Comparison of ENCODE assay signal across 28 cellular contexts in genomic region chr6:150514806-150515362, GRCh38.
DNase-seq lines count a peak whose midpoint lies in the region; ATAC-seq and TF ChIP-seq lines count a peak whose summit lies in the region.
"Had no signal": no experiment of that assay in that cellular context is flagged by ENCODE, and none has a peak within 500 bp of the region (broad histone marks: within the 10 kb centered on the region; RNA-seq: fewer than 3 reads in every experiment).

No MANE protein-coding gene starts in this region.

- H3K9me3 Mint-ChIP-seq in type B pancreatic cell, result no peaks in the 10 kb centered on the region
- H3K9me3 Mint-ChIP-seq: activated T-cell treated with anti-CD3 and anti-CD28 coated beads, Interleukin-2, amount 50 U/mL, for 24 hours; brain; CD4-positive, CD25-positive, alpha-beta regulatory T cell; effector memory CD8-positive, alpha-beta T cell; T-cell had no signal

- H3K4me1 Mint-ChIP-seq in type B pancreatic cell (ENCODE audit: unreplicated experiment), result peaks cover 25% of the 10 kb centered on the region
- H3K4me1 Mint-ChIP-seq: CD4-positive, CD25-positive, alpha-beta regulatory T cell; naive thymus-derived CD8-positive, alpha-beta T cell; T-cell had no signal

- peaks cover 16% of the 10 kb centered on the region for H3K27me3 Mint-ChIP-seq in type B pancreatic cell

- peak overlapping the region; percentile 30 for H3K27ac Mint-ChIP-seq in type B pancreatic cell
- H3K27ac Mint-ChIP-seq: activated T-cell treated with anti-CD3 and anti-CD28 coated beads, Interleukin-2, amount 50 U/mL, for 24 hours; brain; CD4-positive, CD25-positive, alpha-beta regulatory T cell; effector memory CD8-positive, alpha-beta T cell; naive thymus-derived CD8-positive, alpha-beta T cell; T-cell had no signal

- ATAC-seq in esophagus mucosa (peak; percentile 80), HG03135 (IDR thresholded peaks at IDR 0.05; ENCODE audit: unreplicated experiment) (no peak)
- ATAC-seq: effector memory CD8-positive, alpha-beta T cell; gastrocnemius medialis; naive thymus-derived CD8-positive, alpha-beta T cell; Panc1; right lobe of liver; T-cell had no signal

- peak overlapping the region; percentile 9 for H3K4me3 Mint-ChIP-seq in type B pancreatic cell
- H3K4me3 Mint-ChIP-seq: activated T-cell treated with anti-CD3 and anti-CD28 coated beads, Interleukin-2, amount 50 U/mL, for 24 hours; brain; CD4-positive, CD25-positive, alpha-beta regulatory T cell; effector memory CD8-positive, alpha-beta T cell; naive thymus-derived CD8-positive, alpha-beta T cell; T-cell had no signal

- H3K36me3 Mint-ChIP-seq in type B pancreatic cell, result no peaks in the 10 kb centered on the region
- H3K36me3 Mint-ChIP-seq: brain; CD4-positive, CD25-positive, alpha-beta regulatory T cell; naive thymus-derived CD8-positive, alpha-beta T cell; T-cell had no signal

- DNase-seq in HT-29 (ENCODE audit: low spot score) (peak; percentile 84), NCI-H510A (lab: John Stamatoyannopoulos, UW) (peak; percentile 47), type B pancreatic cell (ENCODE audit: extremely low spot score, unreplicated experiment) (no peak), middle frontal gyrus (ENCODE audit: extremely low spot score, low spot score) (no peak)
- DNase-seq in activated CD4-positive, CD25-positive, alpha-beta regulatory T cell treated with anti-CD3 and anti-CD28 coated beads, Interleukin-2, amount 50 U/mL, for 72 hours, result no peak
- DNase-seq: activated gamma-delta T cell treated with Interleukin-2 at 50 U/mL for 16 hours; activated T-cell treated with anti-CD3 and anti-CD28 coated beads, Interleukin-2, amount 50 U/mL, for 24 hours; CD4-positive, CD25-positive, alpha-beta regulatory T cell; effector memory CD8-positive, alpha-beta T cell; esophagus squamous epithelium; gastrocnemius medialis; GOT3; hippocampal formation; Kasumi-1; left ventricle myocardium inferior; naive thymus-derived CD8-positive, alpha-beta T cell; NCI-H2029; NCI-H446; NK-92 treated with Interleukin-12 subunit alpha and Interleukin-12 subunit beta, amount 100 ng/mL, for 24 hours; right lobe of liver; SJCRH30; stimulated activated naive CD4-positive, alpha-beta T cell treated with Interleukin-2 at 50 U/mL for 16 hours; T-cell; testis had no signal

- TF ChIP-seq CTCF in type B pancreatic cell (conservative IDR thresholded peaks at IDR 0.05), result no peak

Comparison
In these comparisons a context has a peak if more than half of its experiments do, and no peak if none do; other contexts are left out.
1. DNase-seq: peak in HT-29 (single experiment) and NCI-H510A (single experiment); none in type B pancreatic cell (single experiment), activated CD4-positive, CD25-positive, alpha-beta regulatory T cell treated with anti-CD3 and anti-CD28 coated beads, Interleukin-2, amount 50 U/mL, for 72 hours (single experiment) and middle frontal gyrus (single experiment).